In the genomic region with DNA sequence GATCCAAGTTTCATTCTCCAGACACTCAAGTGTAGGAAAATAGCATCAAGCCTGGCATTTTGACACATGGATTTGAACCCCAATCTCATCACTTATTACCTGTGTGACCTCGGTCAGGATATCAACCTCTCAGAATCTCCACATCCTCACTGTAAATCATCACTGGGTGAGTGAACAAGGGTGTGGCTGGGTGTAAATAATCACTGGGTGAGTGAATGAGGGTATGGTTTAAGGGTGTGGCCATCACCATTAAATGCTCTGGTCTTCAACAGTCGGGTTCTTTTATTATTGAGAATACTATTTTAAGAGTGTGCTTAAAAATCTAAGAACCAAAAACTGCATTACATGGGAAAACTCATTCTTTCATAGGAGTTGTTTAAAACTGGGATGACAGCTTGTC, we compare ENCODE assay signal across 29 cellular contexts.
"Had no signal": no experiment of that assay in that cellular context is flagged by ENCODE, and none has a peak within 500 bp of the region (broad histone marks: within the 10 kb centered on the region; RNA-seq: fewer than 3 reads in every experiment).

No MANE protein-coding gene starts in this region.

- H3K27ac ChIP-seq: ascending aorta, PC-9, RWPE1, WERI-Rb-1 had no signal

- H3K4me3 ChIP-seq: ascending aorta, PC-9 had no signal

- ATAC-seq: activated T-cell treated with anti-CD3 and anti-CD28 coated beads, Interleukin-2, amount 50 U/mL, for 72 hours; activated T-helper 17 cell treated with anti-CD3 and anti-CD28 coated beads, Interleukin-2, amount 50 U/mL, for 72 hours; Right ventricle myocardium inferior; SK-N-SH treated with all-trans-retinoic acid at 6 μM for 48 hours had no signal

- H3K9me3 ChIP-seq: ascending aorta had no signal

- H3K27me3 ChIP-seq: ascending aorta had no signal

- H3K4me1 ChIP-seq: ascending aorta had no signal

- H3K36me3 ChIP-seq: ascending aorta, WERI-Rb-1 had no signal

- DNase-seq: activated CD4-positive, alpha-beta memory T cell treated with anti-CD3 and anti-CD28 coated beads, Interleukin-2, amount 10 ng/mL, durations not matched to agents 7 days and 5 days; activated CD4-positive, alpha-beta T cell treated with anti-CD3 and anti-CD28 coated beads for 1 hour; activated CD4-positive, alpha-beta T cell treated with anti-CD3 and anti-CD28 coated beads for 48 hours; activated CD4-positive, CD25-positive, alpha-beta regulatory T cell; activated effector memory CD4-positive, alpha-beta T cell treated with anti-CD3 and anti-CD28 coated beads, Interleukin-2, amount 50 U/mL, for 16 hours; activated naive CD4-positive, alpha-beta T cell treated with Interleukin-2 at 50 U/mL for 16 hours; activated naive CD8-positive, alpha-beta T cell treated with anti-CD3 and anti-CD28 coated beads, Interleukin-2, amount 10 ng/mL, durations not matched to agents 7 days and 5 days; activated T-cell treated with anti-CD3 and anti-CD28 coated beads, Interleukin-2, amount 50 U/mL, for 1 hour; activated T-cell treated with anti-CD3 and anti-CD28 coated beads, Interleukin-2, amount 50 U/mL, for 72 hours; amygdala; Kasumi-1; NCI-H1092 treated with DMSO at 0.1 percent for 48 hours; NCI-H146; NCI-H2029 treated with DMSO at 0.1 percent for 48 hours; NCI-H2107; NCI-H2171; NCI-H510A treated with DMSO at 0.1 percent for 48 hours; NCI-H526 treated with DMSO at 0.1 percent for 48 hours; NK-92 treated with Interleukin-12 subunit alpha and Interleukin-12 subunit beta, amount 100 ng/mL, for 24 hours; PC-9; SIG-M5; SW 1271; T1000; WERI-Rb-1 had no signal
